Comparison of ENCODE assay signal across 8 cellular contexts in the genomic region with DNA sequence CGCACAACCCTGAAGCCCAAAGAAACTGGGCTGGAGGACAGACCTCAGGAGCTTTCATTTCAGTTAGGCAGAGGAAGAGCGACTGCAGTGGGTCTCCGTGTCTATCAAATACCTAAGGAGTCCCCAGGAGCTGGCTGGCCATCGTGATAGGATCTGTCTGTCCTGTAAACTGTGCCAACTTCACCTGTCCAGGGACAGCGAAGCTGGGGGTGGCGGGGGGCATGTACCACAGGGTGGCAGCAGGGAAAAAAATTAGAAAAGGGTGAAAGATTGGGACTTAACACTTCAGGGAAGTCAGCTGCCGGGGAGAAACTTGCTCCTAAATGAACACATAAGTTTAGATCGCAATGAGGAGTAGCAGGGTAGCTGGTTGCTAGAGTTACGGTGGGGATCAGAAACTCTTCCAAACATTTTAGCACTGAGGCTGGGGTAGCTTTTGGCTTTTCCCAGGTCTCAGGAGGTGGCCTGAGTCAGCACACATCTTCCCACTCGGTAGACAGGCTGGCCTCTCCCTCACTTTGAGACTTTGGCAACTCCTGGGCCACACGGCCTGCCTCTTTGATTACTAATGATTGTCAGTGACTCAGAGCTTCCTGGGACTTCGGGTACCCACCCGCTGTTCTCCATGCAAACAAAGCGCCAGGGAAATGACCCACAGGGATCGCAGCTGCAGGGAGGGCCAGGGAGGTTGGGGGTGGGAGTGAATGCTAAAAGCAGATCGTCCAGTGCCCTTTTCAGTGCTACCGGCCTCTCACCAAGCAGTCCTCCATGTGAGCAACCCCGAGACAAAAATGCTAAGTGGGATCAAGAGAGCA. TPM values are rescaled to one million over a fixed set of nuclear protein-coding genes. Genes with fewer than 3 reads are reported as not detected.
A peak's percentile ranks its signal among the peaks of the same experiment; 100 is the strongest.
DNase-seq lines count a peak whose midpoint lies in the region; ATAC-seq and TF ChIP-seq lines count a peak whose summit lies in the region.

No MANE protein-coding gene starts in this region.

- peak overlapping the region; percentile 80 for H2AFZ ChIP-seq in MM.1S (ENCODE audit: low read length)

- H3K9me2 ChIP-seq in DOHH2 (replicated peaks; ENCODE audit: control insufficient read depth, low read length) (no peaks in the 10 kb centered on the region), MM.1S (replicated peaks; ENCODE audit: insufficient read depth, low read length) (no peaks in the 10 kb centered on the region)

- peak in 2 of 4 donors; percentile 15 to 74 for TF ChIP-seq EP300 in upper lobe of left lung (IDR thresholded peaks at IDR 0.05)

- no peak for ATAC-seq in natural killer cell treated with Interleukin-12 subunit alpha and Interleukin-12 subunit beta and Interleukin-15 and Interleukin-18, amount 100 ng/mL, for 72 hours
- peak; percentile 27 to 72 for ATAC-seq in upper lobe of left lung (ENCODE audit: low FRiP score in 2 of 2)
- no peak for ATAC-seq in HG03354 (IDR thresholded peaks at IDR 0.05; ENCODE audit: poor library complexity, severe bottlenecking, unreplicated experiment)

- H3K27ac Mint-ChIP-seq in activated CD4-positive, alpha-beta memory T cell treated with anti-CD3 and anti-CD28 coated beads, Interleukin-2, amount 10 ng/mL, durations not matched to agents 7 days and 5 days, result peak overlapping the region; percentile 94
- H3K27ac Mint-ChIP-seq in natural killer cell treated with Interleukin-12 subunit alpha and Interleukin-12 subunit beta and Interleukin-15 and Interleukin-18, amount 100 ng/mL, for 72 hours, result peak overlapping the region; percentile 95 to 98

- 36 to 46% methylated on average over 13 to 18 of the region's 18 CpGs for WGBS in upper lobe of left lung, 2 donors

- H3K4me1 Mint-ChIP-seq in activated CD4-positive, alpha-beta memory T cell treated with anti-CD3 and anti-CD28 coated beads, Interleukin-2, amount 10 ng/mL, durations not matched to agents 7 days and 5 days, result peaks cover 53% of the 10 kb centered on the region
- peaks cover 45 to 48% of the 10 kb centered on the region in 2 donors for H3K4me1 Mint-ChIP-seq in natural killer cell treated with Interleukin-12 subunit alpha and Interleukin-12 subunit beta and Interleukin-15 and Interleukin-18, amount 100 ng/mL, for 72 hours (ENCODE audit: low read depth in 2 of 2)

- TF ChIP-seq CTCF in DOHH2 (IDR thresholded peaks at IDR 0.05; ENCODE audit: low read depth, low read length, poor library complexity, severe bottlenecking) (no peak), MM.1S (IDR thresholded peaks at IDR 0.05; ENCODE audit: low read length) (no peak), upper lobe of left lung (IDR thresholded peaks at IDR 0.05) (no peak)

- H3K4me2 ChIP-seq in DOHH2 (ENCODE audit: low read length) (peak overlapping the region; percentile 99), MM.1S (ENCODE audit: low read depth, low read length) (peak overlapping the region; percentile 95)

- peak overlapping the region; percentile 89 for H3K9ac ChIP-seq in MM.1S (ENCODE audit: low read length)

- peak overlapping the region; percentile 95 for H3K4me3 ChIP-seq in DOHH2 (ENCODE audit: low read length)
- H3K4me3 ChIP-seq in MM.1S (ENCODE audit: low read length), result peak overlapping the region; percentile 84
- H3K4me3 ChIP-seq in upper lobe of left lung, result peak overlapping the region; percentile 57 to 75 (median 68)

- CTCF ChIA-PET in activated CD4-positive, alpha-beta memory T cell treated with anti-CD3 and anti-CD28 coated beads, Interleukin-2, amount 10 ng/mL, durations not matched to agents 7 days and 5 days (lab: Charles Lee), result interaction anchor here (1.4 to 6.9 kb wide), 8 partner anchors 10 to 134 kb away, joined by 3 to 100 read pairs (median 10); a partner anchor contains a TSS

- no peaks in the 10 kb centered on the region for H3K27me3 Mint-ChIP-seq in activated CD4-positive, alpha-beta memory T cell treated with anti-CD3 and anti-CD28 coated beads, Interleukin-2, amount 10 ng/mL, durations not matched to agents 7 days and 5 days
- no peaks in the 10 kb centered on the region for H3K27me3 Mint-ChIP-seq in natural killer cell treated with Interleukin-12 subunit alpha and Interleukin-12 subunit beta and Interleukin-15 and Interleukin-18, amount 100 ng/mL, for 72 hours

- H3F3A ChIP-seq in DOHH2 (ENCODE audit: control insufficient read depth, insufficient read depth), result peaks cover 15% of the 10 kb centered on the region
- peaks cover 19% of the 10 kb centered on the region for H3F3A ChIP-seq in MM.1S (ENCODE audit: insufficient read depth, low read length)

- H3K9me3 ChIP-seq in DOHH2 (ENCODE audit: control insufficient read depth, insufficient read depth, low read length) (no peaks in the 10 kb centered on the region), MM.1S (replicated peaks; ENCODE audit: insufficient read depth, low read length) (no peaks in the 10 kb centered on the region), upper lobe of left lung (no peaks in the 10 kb centered on the region)

- H3K4me1 ChIP-seq in DOHH2 (ENCODE audit: control insufficient read depth, low read length) (peaks cover 41% of the 10 kb centered on the region), MM.1S (ENCODE audit: low read length) (peaks cover 20% of the 10 kb centered on the region), upper lobe of left lung (peaks cover 38 to 53% (median 45%) of the 10 kb centered on the region in 4 donors)

- POLR2A ChIA-PET in activated CD4-positive, alpha-beta memory T cell treated with anti-CD3 and anti-CD28 coated beads, Interleukin-2, amount 10 ng/mL, durations not matched to agents 7 days and 5 days (lab: Charles Lee), result interaction anchor here (0.8 to 8.0 kb wide), 16 partner anchors 11 to 244 kb away, joined by 3 to 115 read pairs (median 6); a partner anchor contains a TSS

- H3K27ac ChIP-seq in DOHH2 (ENCODE audit: low read depth, low read length), result peak overlapping the region; percentile 67
- peak overlapping the region; percentile 67; the same call in 1 of the 2 replicates for H3K27ac ChIP-seq in MM.1S (ENCODE audit: low read length)
- H3K27ac ChIP-seq in upper lobe of left lung, result peak overlapping the region; percentile 93 to 98 (median 96)

- DNase-seq in MM.1S, result no peak
- DNase-seq in activated CD4-positive, alpha-beta memory T cell treated with anti-CD3 and anti-CD28 coated beads, Interleukin-2, amount 10 ng/mL, durations not matched to agents 7 days and 5 days, result peak; percentile 39
- DNase-seq in fibroblast of peridontal ligament (ENCODE audit: extremely low read depth), result peak; percentile 84
- DNase-seq in natural killer cell treated with Interleukin-12 subunit alpha and Interleukin-12 subunit beta and Interleukin-15 and Interleukin-18, amount 100 ng/mL, for 72 hours (ENCODE audit: low spot score), result no peak
- DNase-seq in upper lobe of left lung, result peak in 1 of 2 donors; percentile 85
- no peak for DNase-seq in NOMO-1 treated with DMSO at 0.1 percent for 48 hours (lab: John Stamatoyannopoulos, UW; ENCODE audit: unreplicated experiment)

- H3K36me3 Mint-ChIP-seq in activated CD4-positive, alpha-beta memory T cell treated with anti-CD3 and anti-CD28 coated beads, Interleukin-2, amount 10 ng/mL, durations not matched to agents 7 days and 5 days (ENCODE audit: low read depth), result peaks cover 35% of the 10 kb centered on the region
- H3K36me3 Mint-ChIP-seq in natural killer cell treated with Interleukin-12 subunit alpha and Interleukin-12 subunit beta and Interleukin-15 and Interleukin-18, amount 100 ng/mL, for 72 hours, result no peaks in the 10 kb centered on the region

- H3K79me2 ChIP-seq in DOHH2 (ENCODE audit: control insufficient read depth, low read length) (peaks cover 56% of the 10 kb centered on the region), MM.1S (ENCODE audit: low read length) (peaks cover 17% of the 10 kb centered on the region)

- 0 out of 2 replicates have a peak, but pooled peaks cover 10% of the 10 kb centered on the region for H4K20me1 ChIP-seq in DOHH2 (ENCODE audit: control insufficient read depth, insufficient read depth, low read depth, low read length)
- no peaks in the 10 kb centered on the region for H4K20me1 ChIP-seq in MM.1S (ENCODE audit: insufficient read depth, low read length)

- peak overlapping the region; percentile 94 for H3K4me3 Mint-ChIP-seq in activated CD4-positive, alpha-beta memory T cell treated with anti-CD3 and anti-CD28 coated beads, Interleukin-2, amount 10 ng/mL, durations not matched to agents 7 days and 5 days
- peak overlapping the region; percentile 98 for H3K4me3 Mint-ChIP-seq in natural killer cell treated with Interleukin-12 subunit alpha and Interleukin-12 subunit beta and Interleukin-15 and Interleukin-18, amount 100 ng/mL, for 72 hours

- no peaks in the 10 kb centered on the region for H3K9me3 Mint-ChIP-seq in activated CD4-positive, alpha-beta memory T cell treated with anti-CD3 and anti-CD28 coated beads, Interleukin-2, amount 10 ng/mL, durations not matched to agents 7 days and 5 days
- H3K9me3 Mint-ChIP-seq in natural killer cell treated with Interleukin-12 subunit alpha and Interleukin-12 subunit beta and Interleukin-15 and Interleukin-18, amount 100 ng/mL, for 72 hours, result no peaks in the 10 kb centered on the region

- H3K36me3 ChIP-seq in DOHH2 (ENCODE audit: control insufficient read depth, low read length), result peaks cover 62% of the 10 kb centered on the region
- no peaks in the 10 kb centered on the region for H3K36me3 ChIP-seq in MM.1S (replicated peaks; ENCODE audit: insufficient read depth, low read length)
- H3K36me3 ChIP-seq in upper lobe of left lung, result peaks cover 0 to 18% (median 9%) of the 10 kb centered on the region in 4 donors

- peak in 1 of 4 donors; percentile 20 for TF ChIP-seq POLR2A in upper lobe of left lung (IDR thresholded peaks at IDR 0.05)

- no peaks in the 10 kb centered on the region for H3K27me3 ChIP-seq in DOHH2 (ENCODE audit: control insufficient read depth, low read length)
- H3K27me3 ChIP-seq in MM.1S (replicated peaks; ENCODE audit: insufficient read depth, low read length), result no peaks in the 10 kb centered on the region
- no peaks in the 10 kb centered on the region for H3K27me3 ChIP-seq in upper lobe of left lung

RNA-seq across cellular contexts. Expression of a gene that starts 2.9 kb away (rescaled TPM):
- total RNA-seq in activated CD4-positive, alpha-beta memory T cell treated with anti-CD3 and anti-CD28 coated beads, Interleukin-2, amount 10 ng/mL, durations not matched to agents 7 days and 5 days, result 10 to 100 TPM; 49.5 to 52.1 TPM
- total RNA-seq in natural killer cell treated with Interleukin-12 subunit alpha and Interleukin-12 subunit beta and Interleukin-15 and Interleukin-18, amount 100 ng/mL, for 72 hours, result 10 to 100 TPM; 58.7 to 67.4 TPM
- total RNA-seq in upper lobe of left lung, result 10 to 100 TPM in 4 of 6 donors, 1 to 10 TPM in 2; 5.8 to 28.4 (median 12.8) TPM

RNA-seq across cellular contexts. Expression of a gene that starts 25.9 kb away (rescaled TPM):
- total RNA-seq in activated CD4-positive, alpha-beta memory T cell treated with anti-CD3 and anti-CD28 coated beads, Interleukin-2, amount 10 ng/mL, durations not matched to agents 7 days and 5 days, result 1 to 10 TPM; 5.6 to 7.4 TPM
- 1 to 10 TPM in 1 of 2 donors, under 1 TPM in 1; 0.40 to 1.3 TPM for total RNA-seq in natural killer cell treated with Interleukin-12 subunit alpha and Interleukin-12 subunit beta and Interleukin-15 and Interleukin-18, amount 100 ng/mL, for 72 hours
- 10 to 100 TPM in 2 of 6 donors, 1 to 10 TPM in 4; 5.6 to 12.6 (median 8.4) TPM for total RNA-seq in upper lobe of left lung

RNA-seq across cellular contexts. Expression of a gene that starts 35.5 kb away (rescaled TPM):
- total RNA-seq in activated CD4-positive, alpha-beta memory T cell treated with anti-CD3 and anti-CD28 coated beads, Interleukin-2, amount 10 ng/mL, durations not matched to agents 7 days and 5 days, result 10 to 100 TPM; 12.2 to 13.3 TPM
- total RNA-seq in natural killer cell treated with Interleukin-12 subunit alpha and Interleukin-12 subunit beta and Interleukin-15 and Interleukin-18, amount 100 ng/mL, for 72 hours, result 1 to 10 TPM; 5.2 to 7.4 TPM
- total RNA-seq in upper lobe of left lung, result 10 to 100 TPM in 5 of 6 donors, 1 to 10 TPM in 1; 9.3 to 30.3 (median 16.5) TPM

RNA-seq across cellular contexts. Expression of a gene that starts 49.1 kb away (rescaled TPM):
- total RNA-seq in activated CD4-positive, alpha-beta memory T cell treated with anti-CD3 and anti-CD28 coated beads, Interleukin-2, amount 10 ng/mL, durations not matched to agents 7 days and 5 days, result under 1 TPM in 1 of 2 experiments, not detected in 1; 0.25 TPM
- not detected for total RNA-seq in natural killer cell treated with Interleukin-12 subunit alpha and Interleukin-12 subunit beta and Interleukin-15 and Interleukin-18, amount 100 ng/mL, for 72 hours
- 1 to 10 TPM in 3 of 6 donors, under 1 TPM in 2, not detected in 1; 0.43 to 2.3 (median 1.1) TPM for total RNA-seq in upper lobe of left lung

Comparison
In these comparisons a context has a peak if more than half of its experiments do, and no peak if none do; other contexts are left out.
1. DNase-seq: peak in activated CD4-positive, alpha-beta memory T cell treated with anti-CD3 and anti-CD28 coated beads, Interleukin-2, amount 10 ng/mL, durations not matched to agents 7 days and 5 days (single experiment) and fibroblast of peridontal ligament (single experiment); none in MM.1S (single experiment), natural killer cell treated with Interleukin-12 subunit alpha and Interleukin-12 subunit beta and Interleukin-15 and Interleukin-18, amount 100 ng/mL, for 72 hours (single experiment) and NOMO-1 treated with DMSO at 0.1 percent for 48 hours (single experiment).
2. ATAC-seq: peak in upper lobe of left lung (2 of 2); none in natural killer cell treated with Interleukin-12 subunit alpha and Interleukin-12 subunit beta and Interleukin-15 and Interleukin-18, amount 100 ng/mL, for 72 hours (0 of 2) and HG03354 (single experiment).
3. Peak in every context shown above with its lines, with median percentiles within 50 percentile points of each other: H3K27ac ChIP-seq and H3K4me3 ChIP-seq.